ENCODE assay signal across 8 cellular contexts in genomic region chr4:166324321-166324720, GRCh38.
DNase-seq lines count a peak whose midpoint lies in the region; ATAC-seq and TF ChIP-seq lines count a peak whose summit lies in the region.

No MANE protein-coding gene starts in this region.

- no peak overlapping the region for H3K4me3 Mint-ChIP-seq in mesothelial cell of epicardium

- H3K36me3 Mint-ChIP-seq in mesothelial cell of epicardium, result peaks cover 1% of the 10 kb centered on the region

- intact Hi-C loops in Right ventricle myocardium superior (cut with DNase I), result no loop called here

- peak; percentile 29 for DNase-seq in AML-193 (lab: John Stamatoyannopoulos, UW)
- peak; percentile 10 for DNase-seq in NCI-H510A treated with DMSO at 0.1 percent for 48 hours (lab: John Stamatoyannopoulos, UW)
- DNase-seq in erythroblast (lab: John Stamatoyannopoulos, UW), result peak; percentile 11 to 25
- DNase-seq in mesothelial cell of epicardium (ENCODE audit: low spot score in 2 of 2, unreplicated experiment in 2 of 2), result no peak
- DNase-seq in NCI-H2227 treated with DMSO at 0.1 percent for 48 hours (lab: John Stamatoyannopoulos, UW), result no peak
- DNase-seq in Right ventricle myocardium superior, result no peak

- peaks cover 18% of the 10 kb centered on the region for H3K9me3 Mint-ChIP-seq in mesothelial cell of epicardium

- TF ChIP-seq POLR2A in erythroblast (IDR thresholded peaks at IDR 0.05; ENCODE audit: low read length), result no peak

- ATAC-seq in GM18868 (IDR thresholded peaks at IDR 0.05; ENCODE audit: unreplicated experiment) (peak; percentile 68), GM18907 (IDR thresholded peaks at IDR 0.05; ENCODE audit: unreplicated experiment) (no peak), Right ventricle myocardium superior (ENCODE audit: poor library complexity) (no peak)

- peaks cover under 1% of the 10 kb centered on the region for H3K4me1 Mint-ChIP-seq in mesothelial cell of epicardium

- no peaks in the 10 kb centered on the region for H3K27me3 Mint-ChIP-seq in mesothelial cell of epicardium (ENCODE audit: low read depth)

- no peak overlapping the region for H3K27ac Mint-ChIP-seq in mesothelial cell of epicardium

- TF ChIP-seq CTCF in mesothelial cell of epicardium (IDR thresholded peaks at IDR 0.05; ENCODE audit: unreplicated experiment), result no peak

Comparison
In these comparisons a context has a peak if more than half of its experiments do, and no peak if none do; other contexts are left out.
1. DNase-seq: peak in AML-193 (2 of 2), NCI-H510A treated with DMSO at 0.1 percent for 48 hours (single experiment) and erythroblast (2 of 2); none in mesothelial cell of epicardium (0 of 2), NCI-H2227 treated with DMSO at 0.1 percent for 48 hours (single experiment) and Right ventricle myocardium superior (single experiment).